16 cellular contexts compared by ENCODE assay signal in genomic region chr7:26049081-26049480, GRCh38.
DNase-seq lines count a peak whose midpoint lies in the region; ATAC-seq, FAIRE-seq and TF ChIP-seq lines count a peak whose summit lies in the region.
"Had no signal": no experiment of that assay in that cellular context is flagged by ENCODE, and none has a peak within 500 bp of the region (broad histone marks: within the 10 kb centered on the region; RNA-seq: fewer than 3 reads in every experiment).

No MANE protein-coding gene starts in this region.

- peaks cover 10% of the 10 kb centered on the region for H3K27me3 Mint-ChIP-seq in osteocyte (ENCODE audit: unreplicated experiment)

- peak; percentile 96 for FAIRE-seq in RCC 7860 (lab: Jason Lieb, UNC)
- FAIRE-seq: A204.1 had no signal

- in situ Hi-C loops in ACHN (cut with HindIII; ENCODE audit: low pct_ligation_motif_present, low pct_unique_long_range_greater_than_20kb, low sequenced_read_pairs): no loop called here

- DNase-seq in ACHN: peak; percentile 44
- DNase-seq in RCC 7860 (ENCODE audit: low spot score): peak; percentile 35
- peak; percentile 49 for DNase-seq in osteocyte (ENCODE audit: extremely low spot score, unreplicated experiment)
- no peak for DNase-seq in NCI-H524 treated with DMSO at 0.1 percent for 48 hours (lab: John Stamatoyannopoulos, UW)
- no peak for DNase-seq in stimulated activated naive CD8-positive, alpha-beta T cell treated with anti-CD3 and anti-CD28 coated beads, Interleukin-15, Interleukin-2, amounts not matched to agents 100 U/mL and 50 U/mL, for 24 hours
- DNase-seq: AML-193; BE2C; CD4-positive, alpha-beta T cell; CD8-positive, alpha-beta memory T cell; DMS153; DND-41; H9 had no signal

- TF ChIP-seq CTCF in osteocyte (IDR thresholded peaks at IDR 0.05): no peak

- no peak overlapping the region for H3K4me3 Mint-ChIP-seq in osteocyte (ENCODE audit: unreplicated experiment)
- H3K4me3 Mint-ChIP-seq: CD4-positive, alpha-beta T cell; CD8-positive, alpha-beta memory T cell; GM23338; H9 had no signal

- no peak overlapping the region for H3K27ac Mint-ChIP-seq in osteocyte (ENCODE audit: unreplicated experiment)
- H3K27ac Mint-ChIP-seq: CD4-positive, alpha-beta T cell; CD8-positive, alpha-beta memory T cell; GM23338; H9 had no signal

- H3K9me3 Mint-ChIP-seq in osteocyte (ENCODE audit: unreplicated experiment): peaks cover 8% of the 10 kb centered on the region
- H3K9me3 Mint-ChIP-seq: CD4-positive, alpha-beta T cell; GM23338 had no signal

- H3K4me1 Mint-ChIP-seq in osteocyte (ENCODE audit: unreplicated experiment): no peaks in the 10 kb centered on the region
- H3K4me1 Mint-ChIP-seq: CD8-positive, alpha-beta memory T cell had no signal

- no peaks in the 10 kb centered on the region for H3K36me3 Mint-ChIP-seq in osteocyte (ENCODE audit: unreplicated experiment)

- no peak for ATAC-seq in stimulated activated naive CD8-positive, alpha-beta T cell treated with anti-CD3 and anti-CD28 coated beads, Interleukin-15, Interleukin-2, amounts not matched to agents 100 U/mL and 50 U/mL, for 24 hours
- ATAC-seq in GM18520 (IDR thresholded peaks at IDR 0.05; ENCODE audit: unreplicated experiment): no peak
- ATAC-seq: GM23338, HCT116 had no signal

Comparison
In these comparisons a context has a peak if more than half of its experiments do, and no peak if none do; other contexts are left out.
1. DNase-seq: peak in ACHN (single experiment), RCC 7860 (single experiment) and osteocyte (single experiment); none in NCI-H524 treated with DMSO at 0.1 percent for 48 hours (single experiment) and stimulated activated naive CD8-positive, alpha-beta T cell treated with anti-CD3 and anti-CD28 coated beads, Interleukin-15, Interleukin-2, amounts not matched to agents 100 U/mL and 50 U/mL, for 24 hours (single experiment).